In genomic region chrX:110180928-110181310, GRCh38 we compare ENCODE assay signal across 9 cellular contexts.
DNase-seq lines count a peak whose midpoint lies in the region; ATAC-seq lines count a peak whose summit lies in the region.
"Had no signal": no experiment of that assay in that cellular context is flagged by ENCODE, and none has a peak within 500 bp of the region (broad histone marks: within the 10 kb centered on the region; RNA-seq: fewer than 3 reads in every experiment).

No MANE protein-coding gene starts in this region.

- H3K36me3 ChIP-seq in H7 (replicated peaks; ENCODE audit: control insufficient read depth, insufficient read depth, low read length) = no peaks in the 10 kb centered on the region

- no peak overlapping the region for H3K4me3 ChIP-seq in H7 (ENCODE audit: insufficient read depth, low read depth, low read length)

- peak; percentile 79 for ATAC-seq in GM18498 (IDR thresholded peaks at IDR 0.05; ENCODE audit: unreplicated experiment)

- H3K27me3 ChIP-seq in H7 (ENCODE audit: control insufficient read depth, insufficient read depth, low read length) = no peaks in the 10 kb centered on the region

- DNase-seq in HCEC 1CT (peak; percentile 37), HT1080 (ENCODE audit: low read depth) (peak; percentile 43), kidney glomerular epithelial cell (lab: John Stamatoyannopoulos, UW) (peak; percentile 15), NCI-H1417 treated with DMSO at 0.1 percent for 48 hours (lab: John Stamatoyannopoulos, UW) (no peak), H7 (no peak)
- no peak for DNase-seq in activated CD8-positive, alpha-beta memory T cell treated with anti-CD3 and anti-CD28 coated beads, Interleukin-2, amount 50 U/mL, for 48 hours
- DNase-seq in activated CD4-positive, alpha-beta T cell treated with anti-CD3 and anti-CD28 coated beads for 4 hours = no peak
- DNase-seq: DND-41 had no signal

Comparison
In these comparisons a context has a peak if more than half of its experiments do, and no peak if none do; other contexts are left out.
1. DNase-seq: peak in HCEC 1CT (single experiment), HT1080 (single experiment) and kidney glomerular epithelial cell (single experiment); none in NCI-H1417 treated with DMSO at 0.1 percent for 48 hours (single experiment), activated CD8-positive, alpha-beta memory T cell treated with anti-CD3 and anti-CD28 coated beads, Interleukin-2, amount 50 U/mL, for 48 hours (single experiment), H7 (single experiment) and activated CD4-positive, alpha-beta T cell treated with anti-CD3 and anti-CD28 coated beads for 4 hours (0 of 2).